8 cellular contexts compared by ENCODE assay signal in the genomic region with DNA sequence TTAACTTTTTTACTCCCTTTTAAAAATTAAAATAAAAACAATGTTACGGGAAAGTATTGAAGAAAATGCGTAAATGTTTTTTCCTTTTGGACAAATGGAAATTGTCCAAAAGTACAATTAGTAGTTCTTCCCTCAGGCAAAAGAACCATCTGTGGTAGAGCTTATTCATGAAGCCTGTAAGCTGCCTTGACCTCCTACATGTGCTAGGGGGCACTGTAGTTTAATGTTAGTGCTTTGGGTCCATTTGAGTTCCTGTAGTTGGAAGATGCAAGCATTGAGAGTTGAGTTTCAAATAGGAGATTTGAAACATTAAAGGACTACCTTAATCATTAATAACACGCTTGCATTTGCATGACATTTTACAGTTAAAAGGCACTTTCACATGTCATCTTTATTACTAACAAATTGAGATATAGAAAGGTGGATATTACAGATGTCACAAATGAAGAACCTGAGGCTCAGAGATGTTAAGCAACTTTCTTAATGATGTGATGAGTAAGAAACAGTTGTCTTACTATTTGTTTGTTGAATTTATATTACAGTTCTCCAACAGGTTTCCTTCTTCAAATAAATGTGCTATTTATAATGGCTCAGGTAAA. TPM values are rescaled to one million over a fixed set of nuclear protein-coding genes. Genes with fewer than 3 reads are reported as not detected.
A peak's percentile ranks its signal among the peaks of the same experiment; 100 is the strongest.
DNase-seq lines count a peak whose midpoint lies in the region; ATAC-seq, FAIRE-seq and TF ChIP-seq lines count a peak whose summit lies in the region.

No MANE protein-coding gene starts in this region.

- no peak overlapping the region for H3K4me3 ChIP-seq in RWPE2 (ENCODE audit: severe bottlenecking)
- no peak overlapping the region for H3K4me3 ChIP-seq in mucosa of descending colon

- no peaks in the 10 kb centered on the region for H3K36me3 ChIP-seq in RWPE2 (ENCODE audit: low read depth)
- no peaks in the 10 kb centered on the region for H3K36me3 ChIP-seq in mucosa of descending colon (ENCODE audit: low read depth)

- intact Hi-C loops in mucosa of descending colon (cut with DNase I, micrococcal nuclease), result no loop called here

- H3K4me1 ChIP-seq in RWPE2 (ENCODE audit: insufficient read depth, poor library complexity, severe bottlenecking) (no peaks in the 10 kb centered on the region), mucosa of descending colon (ENCODE audit: low read depth) (no peaks in the 10 kb centered on the region)

- TF ChIP-seq CTCF in RWPE2 (IDR thresholded peaks at IDR 0.05; ENCODE audit: poor library complexity, severe bottlenecking) (peak; percentile 32), mucosa of descending colon (IDR thresholded peaks at IDR 0.05) (no peak), omental fat pad (IDR thresholded peaks at IDR 0.05) (no peak)

- FAIRE-seq in frontal cortex (lab: Jason Lieb, UNC), result peak; percentile 74

- no peak overlapping the region for H3K27ac ChIP-seq in RWPE2 (ENCODE audit: poor library complexity, severe bottlenecking)

- peaks cover 15% of the 10 kb centered on the region for H3K27me3 ChIP-seq in RWPE2 (ENCODE audit: insufficient read depth, poor library complexity, severe bottlenecking)

- H3K9me3 ChIP-seq in RWPE2 (ENCODE audit: severe bottlenecking) (no peaks in the 10 kb centered on the region), mucosa of descending colon (no peaks in the 10 kb centered on the region)

- peak; percentile 68 for ATAC-seq in HG03342 (IDR thresholded peaks at IDR 0.05; ENCODE audit: unreplicated experiment)
- ATAC-seq in RWPE2 (ENCODE audit: low read depth), result no peak
- no peak for ATAC-seq in mucosa of descending colon
- no peak for ATAC-seq in GM21786 (IDR thresholded peaks at IDR 0.05; ENCODE audit: unreplicated experiment)
- ATAC-seq in omental fat pad (ENCODE audit: low FRiP score), result no peak

- DNase-seq in COLO829 (ENCODE audit: low spot score) (peak; percentile 54), RWPE2 (ENCODE audit: low spot score) (no peak), frontal cortex (ENCODE audit: low spot score in 2 of 2) (peak; percentile 6 to 22), superior temporal gyrus (ENCODE audit: extremely low spot score) (peak; percentile 74), mucosa of descending colon (no peak), omental fat pad (ENCODE audit: low spot score) (no peak)

RNA-seq across cellular contexts. Expression of a gene that starts 1.8 kb away (rescaled TPM):
- total RNA-seq in frontal cortex, result 17.5 TPM
- 1 to 10 TPM; 1.9 to 3.1 (median 2.8) TPM for total RNA-seq in mucosa of descending colon
- total RNA-seq in omental fat pad, result 10 to 100 TPM in 2 of 4 donors, 1 to 10 TPM in 2; 2.7 to 41.4 (median 8.8) TPM

Comparison
In these comparisons a context has a peak if more than half of its experiments do, and no peak if none do; other contexts are left out.
1. DNase-seq: peak in COLO829 (single experiment), frontal cortex (2 of 2) and superior temporal gyrus (single experiment); none in RWPE2 (single experiment), mucosa of descending colon (0 of 3) and omental fat pad (single experiment).